8 cellular contexts compared by ENCODE assay signal in the genomic region with DNA sequence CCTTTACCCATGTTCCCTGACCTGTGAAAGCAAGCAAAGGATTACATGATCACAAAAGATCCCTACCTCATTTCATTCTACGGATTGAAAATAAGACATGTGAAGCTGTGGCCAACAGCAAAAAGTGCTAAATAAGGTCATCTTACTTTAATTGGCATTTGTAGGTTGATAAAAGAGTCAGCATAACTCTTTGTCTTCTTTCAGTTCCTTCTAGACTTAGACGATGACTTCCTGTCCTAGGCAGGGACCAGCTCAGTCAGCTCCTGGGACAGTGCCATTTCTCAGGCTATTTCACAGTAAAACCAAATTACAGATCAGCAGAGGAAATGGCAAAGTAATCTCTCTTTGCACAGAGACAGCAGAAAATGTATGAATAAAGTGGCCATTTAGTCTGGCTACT.
A peak's percentile ranks its signal among the peaks of the same experiment; 100 is the strongest.
DNase-seq lines count a peak whose midpoint lies in the region; ATAC-seq, FAIRE-seq and TF ChIP-seq lines count a peak whose summit lies in the region.

No MANE protein-coding gene starts in this region.

- no peaks in the 10 kb centered on the region for H3K4me1 ChIP-seq in ACC112 (ENCODE audit: control insufficient read depth, insufficient read depth, low read length, unreplicated experiment)

- H3K4me3 ChIP-seq in ACC112 (ENCODE audit: low read depth, low read length), result no peak overlapping the region

- H3K36me3 ChIP-seq in ACC112 (ENCODE audit: insufficient read depth, low read length), result no peaks in the 10 kb centered on the region

- H3K27me3 ChIP-seq in ACC112 (ENCODE audit: insufficient read depth, low read length), result no peaks in the 10 kb centered on the region

- ATAC-seq in GM19463 (IDR thresholded peaks at IDR 0.05; ENCODE audit: unreplicated experiment) (peak; percentile 86), HG03342 (IDR thresholded peaks at IDR 0.05; ENCODE audit: unreplicated experiment) (peak; percentile 83)
- ATAC-seq in stimulated activated naive CD8-positive, alpha-beta T cell treated with anti-CD3 and anti-CD28 coated beads, Interleukin-15, Interleukin-2, amounts not matched to agents 100 U/mL and 50 U/mL, for 24 hours, result no peak

- DNase-seq in dermis blood vessel endothelial cell (peak; percentile 23), RCC 7860 (ENCODE audit: low spot score) (no peak), HEK293T (ENCODE audit: extremely low spot score) (no peak), NCI-H1436 (lab: John Stamatoyannopoulos, UW) (no peak)
- DNase-seq in stimulated activated naive CD8-positive, alpha-beta T cell treated with anti-CD3 and anti-CD28 coated beads, Interleukin-15, Interleukin-2, amounts not matched to agents 100 U/mL and 50 U/mL, for 24 hours, result no peak

- FAIRE-seq in RCC 7860 (lab: Jason Lieb, UNC), result no peak

- POLR2A ChIA-PET in HEK293T (lab: Yijun Ruan, JAX), result no interaction called here

- CTCF ChIA-PET in HEK293T (lab: Yijun Ruan, JAX), result no interaction called here

- H3K79me2 ChIP-seq in ACC112 (ENCODE audit: control insufficient read depth, insufficient read depth, low read length, unreplicated experiment), result no peaks in the 10 kb centered on the region

- peak overlapping the region; percentile 68 for H2AFZ ChIP-seq in ACC112 (ENCODE audit: low read length, unreplicated experiment)

- no peak overlapping the region for H3K27ac ChIP-seq in ACC112 (ENCODE audit: low read depth, low read length)

TF ChIP-seq in HEK293T, 16 proteins besides CTCF, POLR2A, EP300 and RAD21:
- TF ChIP-seq BHLHE40 (IDR thresholded peaks at IDR 0.05; ENCODE audit: borderline replicate concordance) (no peak), HDGF (IDR thresholded peaks at IDR 0.05; ENCODE audit: borderline replicate concordance) (no peak), ELF4 (IDR thresholded peaks at IDR 0.05) (no peak), L3MBTL2 (conservative IDR thresholded peaks at IDR 0.05) (no peak), TARDBP (IDR thresholded peaks at IDR 0.05) (no peak), ARNT (IDR thresholded peaks at IDR 0.05) (no peak), NFRKB (IDR thresholded peaks at IDR 0.05) (no peak), SP1 (IDR thresholded peaks at IDR 0.05) (no peak), FOXM1 (IDR thresholded peaks at IDR 0.05; ENCODE audit: borderline replicate concordance) (no peak), SUZ12 (IDR thresholded peaks at IDR 0.05) (no peak), FOXA1 (IDR thresholded peaks at IDR 0.05) (no peak), CTBP1 (IDR thresholded peaks at IDR 0.05; ENCODE audit: borderline replicate concordance) (no peak), ZNF384 (IDR thresholded peaks at IDR 0.05) (no peak), LEF1 (IDR thresholded peaks at IDR 0.05; ENCODE audit: borderline replicate concordance) (no peak), FOXK2 (IDR thresholded peaks at IDR 0.05) (no peak)
- TF ChIP-seq, protein P1, sequence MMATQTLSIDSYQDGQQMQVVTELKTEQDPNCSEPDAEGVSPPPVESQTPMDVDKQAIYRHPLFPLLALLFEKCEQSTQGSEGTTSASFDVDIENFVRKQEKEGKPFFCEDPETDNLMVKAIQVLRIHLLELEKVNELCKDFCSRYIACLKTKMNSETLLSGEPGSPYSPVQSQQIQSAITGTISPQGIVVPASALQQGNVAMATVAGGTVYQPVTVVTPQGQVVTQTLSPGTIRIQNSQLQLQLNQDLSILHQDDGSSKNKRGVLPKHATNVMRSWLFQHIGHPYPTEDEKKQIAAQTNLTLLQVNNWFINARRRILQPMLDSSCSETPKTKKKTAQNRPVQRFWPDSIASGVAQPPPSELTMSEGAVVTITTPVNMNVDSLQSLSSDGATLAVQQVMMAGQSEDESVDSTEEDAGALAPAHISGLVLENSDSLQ (IDR thresholded peaks at IDR 0.05), result no peak
